Comparison of ENCODE assay signal across 8 cellular contexts in genomic region chr3:11600501-11601282, GRCh38.
A peak's percentile ranks its signal among the peaks of the same experiment; 100 is the strongest.
DNase-seq lines count a peak whose midpoint lies in the region; ATAC-seq and TF ChIP-seq lines count a peak whose summit lies in the region.

No MANE protein-coding gene starts in this region.

- no peak overlapping the region for H3K9ac ChIP-seq in stomach smooth muscle (ENCODE audit: low read length in 2 of 2)

- TF ChIP-seq EP300 in Ishikawa (IDR thresholded peaks at IDR 0.05; ENCODE audit: borderline replicate concordance), result peak; percentile 78; the same call in 1 of the 2 replicates

- no peaks in the 10 kb centered on the region for H3K27me3 ChIP-seq in stomach smooth muscle (ENCODE audit: control insufficient read depth in 1 of 2, insufficient read depth in 2 of 2, low read length in 2 of 2)

- ATAC-seq in HG02759 (IDR thresholded peaks at IDR 0.05; ENCODE audit: unreplicated experiment), result no peak

- H3K4me1 ChIP-seq in stomach smooth muscle (ENCODE audit: control insufficient read depth, insufficient read depth, low read length), result peaks cover 46% of the 10 kb centered on the region

- no peaks in the 10 kb centered on the region for H3K9me3 ChIP-seq in stomach smooth muscle (ENCODE audit: control insufficient read depth in 2 of 2, low read length in 2 of 2)

- peak in 16 of 61 donors; percentile 29 to 72 (median 49) for DNase-seq in caudate nucleus (lab: John Stamatoyannopoulos, UW)
- peak; percentile 98 for DNase-seq in kidney glomerular epithelial cell (lab: John Stamatoyannopoulos, UW)
- no peak for DNase-seq in stimulated activated CD4-positive, alpha-beta T cell treated with anti-CD3 and anti-CD28 coated beads, Interleukin-2, amount 100 ng/mL, for 24 hours
- DNase-seq in activated CD4-positive, CD25-positive, alpha-beta regulatory T cell treated with anti-CD3 and anti-CD28 coated beads, Interleukin-2, amount 50 U/mL, for 72 hours, result no peak
- DNase-seq in hippocampal formation (lab: John Stamatoyannopoulos, UW), result no peak

- TF ChIP-seq RAD21 in Ishikawa (IDR thresholded peaks at IDR 0.05; ENCODE audit: low read depth), result no peak; the same call in none of the 2 replicates

- H3K4me3 ChIP-seq in stomach smooth muscle (ENCODE audit: low read length in 2 of 2), result peak overlapping the region in 1 of 2 donors; percentile 40

- peak overlapping the region; percentile 85 for H3K27ac ChIP-seq in caudate nucleus (ENCODE audit: low read depth, low read length)
- H3K27ac ChIP-seq in stomach smooth muscle (ENCODE audit: low read length), result peak overlapping the region; percentile 76

- H3K36me3 ChIP-seq in stomach smooth muscle (ENCODE audit: control insufficient read depth in 2 of 2, insufficient read depth in 2 of 2, low read length in 2 of 2), result peaks cover 0 to 4% of the 10 kb centered on the region in 2 donors

TF ChIP-seq in Ishikawa, 13 proteins besides CTCF, POLR2A, EP300 and RAD21:
- TF ChIP-seq TCF12 (IDR thresholded peaks at IDR 0.05; ENCODE audit: low read depth) (peak; percentile 86), MAX (IDR thresholded peaks at IDR 0.05) (peak; percentile 74), EGR1 (IDR thresholded peaks at IDR 0.05) (no peak), USF1 (IDR thresholded peaks at IDR 0.05) (peak; percentile 24), TAF1 (IDR thresholded peaks at IDR 0.05; ENCODE audit: low read depth) (no peak), REST (IDR thresholded peaks at IDR 0.05; ENCODE audit: low read depth) (0 out of 2 replicates have a peak, but pooled peaks have one; percentile 16), NFIC (IDR thresholded peaks at IDR 0.05) (peak; percentile 71), FOXM1 (IDR thresholded peaks at IDR 0.05; ENCODE audit: borderline replicate concordance, low read depth) (peak; percentile 73), ZBTB7A (IDR thresholded peaks at IDR 0.05; ENCODE audit: low read depth) (no peak), YY1 (IDR thresholded peaks at IDR 0.05; ENCODE audit: low read depth) (no peak), CEBPB (IDR thresholded peaks at IDR 0.05) (peak; percentile 27; the same call in 1 of the 2 replicates), CREB1 (IDR thresholded peaks at IDR 0.05; ENCODE audit: low read depth) (no peak), TEAD4 (IDR thresholded peaks at IDR 0.05) (peak; percentile 98)
